Comparison of ENCODE assay signal across 13 cellular contexts in the genomic region with DNA sequence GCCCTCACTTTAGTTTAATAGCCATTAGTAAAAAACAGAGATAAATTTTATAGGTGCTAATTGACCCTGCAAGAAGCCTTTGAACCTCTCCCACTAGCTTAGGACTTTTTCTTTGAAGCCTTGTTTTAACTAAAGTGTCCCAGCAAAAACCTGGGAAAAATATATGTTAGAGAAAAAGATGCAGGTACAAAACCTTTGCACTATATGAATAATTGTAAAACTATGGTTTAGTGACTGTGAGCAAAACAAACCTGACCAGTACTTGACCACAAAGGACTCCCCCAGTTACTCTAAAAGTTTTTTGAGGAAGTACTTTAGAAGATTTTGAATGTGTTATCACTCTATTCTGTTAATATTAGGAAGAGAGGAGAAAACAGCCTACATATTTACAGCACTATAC.
DNase-seq lines count a peak whose midpoint lies in the region; ATAC-seq, FAIRE-seq and TF ChIP-seq lines count a peak whose summit lies in the region.
"Had no signal": no experiment of that assay in that cellular context is flagged by ENCODE, and none has a peak within 500 bp of the region (broad histone marks: within the 10 kb centered on the region; RNA-seq: fewer than 3 reads in every experiment).

No MANE protein-coding gene starts in this region.

- no peak overlapping the region for H3K4me3 ChIP-seq in small intestine (ENCODE audit: low read depth in 1 of 2, low read length in 2 of 2)
- H3K4me3 ChIP-seq: MG63 had no signal

- H3K9me3 ChIP-seq in small intestine (ENCODE audit: control insufficient read depth, low read depth): no peaks in the 10 kb centered on the region
- H3K9me3 ChIP-seq: MG63 had no signal

- intact Hi-C loops in CD14-positive monocyte (cut with micrococcal nuclease): no loop called here

- no peak for FAIRE-seq in small intestine (lab: Jason Lieb, UNC)

- H3K27ac Mint-ChIP-seq in chondrocyte (ENCODE audit: unreplicated experiment) (no peak overlapping the region), CD14-positive monocyte (no peak overlapping the region)
- H3K27ac Mint-ChIP-seq: activated CD4-positive, alpha-beta T cell treated with anti-CD3 and anti-CD28 coated beads, Interleukin-2, amount 10 ng/mL, durations not matched to agents 24 days and 14 days had no signal

- H3K36me3 Mint-ChIP-seq in chondrocyte (ENCODE audit: low read depth): no peaks in the 10 kb centered on the region
- no peaks in the 10 kb centered on the region for H3K36me3 Mint-ChIP-seq in CD14-positive monocyte

- H3K4me3 Mint-ChIP-seq in chondrocyte (ENCODE audit: unreplicated experiment): no peak overlapping the region
- H3K4me3 Mint-ChIP-seq in CD14-positive monocyte: no peak overlapping the region
- H3K4me3 Mint-ChIP-seq: activated CD4-positive, alpha-beta T cell treated with anti-CD3 and anti-CD28 coated beads, Interleukin-2, amount 10 ng/mL, durations not matched to agents 24 days and 14 days had no signal

- H3K36me3 ChIP-seq in small intestine (ENCODE audit: control insufficient read depth in 2 of 2, insufficient read depth in 2 of 2, low read length in 2 of 2): no peaks in the 10 kb centered on the region
- H3K36me3 ChIP-seq: MG63 had no signal

- H3K9me3 Mint-ChIP-seq in chondrocyte (ENCODE audit: low read depth) (no peaks in the 10 kb centered on the region), CD14-positive monocyte (no peaks in the 10 kb centered on the region)

- TF ChIP-seq CTCF in chondrocyte (IDR thresholded peaks at IDR 0.05) (no peak), CD14-positive monocyte (IDR thresholded peaks at IDR 0.05) (no peak)

- ATAC-seq in GM18909 (IDR thresholded peaks at IDR 0.05; ENCODE audit: poor library complexity, unreplicated experiment) (peak; percentile 82), HG02571 (IDR thresholded peaks at IDR 0.05; ENCODE audit: unreplicated experiment) (peak; percentile 59), HG03432 (IDR thresholded peaks at IDR 0.05; ENCODE audit: unreplicated experiment) (peak; percentile 72)
- ATAC-seq: esophagus mucosa had no signal

- no peaks in the 10 kb centered on the region for H3K27me3 ChIP-seq in small intestine (ENCODE audit: control insufficient read depth in 2 of 2, insufficient read depth in 2 of 2, low read length in 2 of 2)
- H3K27me3 ChIP-seq: MG63 had no signal

- peaks cover 13% of the 10 kb centered on the region for H3K27me3 Mint-ChIP-seq in chondrocyte (ENCODE audit: low read depth)
- H3K27me3 Mint-ChIP-seq in CD14-positive monocyte (ENCODE audit: low read depth in 3 of 3): peaks cover 0 to 1% (median 0%) of the 10 kb centered on the region in 3 donors
- H3K27me3 Mint-ChIP-seq: activated CD4-positive, alpha-beta T cell treated with anti-CD3 and anti-CD28 coated beads, Interleukin-2, amount 10 ng/mL, durations not matched to agents 24 days and 14 days had no signal

- H3K4me1 Mint-ChIP-seq in chondrocyte (ENCODE audit: low read depth) (no peaks in the 10 kb centered on the region), CD14-positive monocyte (no peaks in the 10 kb centered on the region)

- H3K27ac ChIP-seq in small intestine (ENCODE audit: low read depth in 1 of 2, low read length in 1 of 2): no peak overlapping the region

- DNase-seq in small intestine (peak; percentile 53), COR-L47 (lab: John Stamatoyannopoulos, UW) (no peak), chondrocyte (ENCODE audit: low spot score) (no peak), CD14-positive monocyte (ENCODE audit: low spot score) (no peak)
- no peak for DNase-seq in activated CD4-positive, alpha-beta T cell treated with anti-CD3 and anti-CD28 coated beads for 4 hours
- DNase-seq: activated CD4-positive, alpha-beta T cell treated with anti-CD3 and anti-CD28 coated beads, Interleukin-2, amount 10 ng/mL, durations not matched to agents 24 days and 14 days; activated effector memory CD4-positive, alpha-beta T cell treated with anti-CD3 and anti-CD28 coated beads, Interleukin-2, amount 50 U/mL, for 16 hours; MG63; NCI-H510A treated with DMSO at 0.1 percent for 48 hours had no signal

- H3K4me1 ChIP-seq in small intestine (ENCODE audit: control insufficient read depth in 2 of 2, insufficient read depth in 1 of 2, low read depth in 1 of 2, low read length in 1 of 2): peaks cover 0 to 2% of the 10 kb centered on the region in 2 donors
